8 cellular contexts compared by ENCODE assay signal in the genomic region with DNA sequence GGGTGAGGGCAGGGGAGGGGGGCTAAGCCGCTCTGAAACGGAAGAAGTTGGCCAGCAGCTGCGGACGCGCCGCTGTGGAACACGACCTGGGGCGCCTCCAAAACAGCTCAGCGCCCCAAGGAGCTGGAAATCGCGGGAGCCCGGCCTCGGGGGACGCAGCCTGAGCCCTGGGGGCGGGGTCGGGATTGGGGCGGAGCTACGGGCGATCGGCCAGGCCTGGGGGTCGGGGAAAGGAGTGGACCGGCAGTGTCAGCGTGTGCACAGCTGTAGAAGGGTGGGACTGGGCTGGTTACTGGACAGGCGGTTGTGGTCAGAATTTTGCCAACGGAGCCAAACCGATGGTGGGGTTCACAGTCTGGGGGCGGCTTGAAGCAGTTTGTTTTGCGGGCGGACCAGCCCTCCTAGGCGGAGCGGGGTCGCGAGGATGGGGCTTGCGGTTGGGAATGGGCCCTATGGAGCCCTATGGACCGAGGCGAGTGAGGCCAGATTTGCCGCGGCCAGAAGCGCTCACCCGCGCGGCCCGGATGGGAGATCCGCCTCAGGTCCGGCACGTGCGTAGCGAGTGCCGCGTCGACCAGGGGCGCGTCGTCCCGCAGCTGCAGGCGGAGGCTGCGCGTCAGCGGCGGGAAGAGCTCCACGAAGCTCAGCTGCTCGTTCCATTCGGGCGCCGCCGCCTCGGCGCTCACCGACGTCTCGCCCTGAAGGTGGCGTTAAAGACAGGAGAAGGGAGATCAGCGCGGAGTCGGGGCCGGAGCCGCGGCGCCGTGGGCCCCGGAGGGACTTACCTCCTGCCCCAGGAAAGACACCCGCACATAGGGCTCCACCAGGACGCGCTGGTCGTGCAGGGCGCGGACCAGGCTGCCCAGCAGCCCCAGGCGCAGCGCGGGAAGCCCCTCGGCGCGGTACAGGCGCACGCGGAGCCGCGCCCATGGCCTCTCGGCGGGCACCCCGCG. TPM values are rescaled to one million over a fixed set of nuclear protein-coding genes. Genes with fewer than 3 reads are reported as not detected.
A peak's percentile ranks its signal among the peaks of the same experiment; 100 is the strongest.
DNase-seq lines count a peak whose midpoint lies in the region; ATAC-seq, FAIRE-seq and TF ChIP-seq lines count a peak whose summit lies in the region.

No MANE protein-coding gene starts in this region.

- intact Hi-C loops in left lung (cut with DNase I), result no loop called here

- H3K27ac ChIP-seq in left lung, result no peak overlapping the region

- no peaks in the 10 kb centered on the region for H3K9me3 Mint-ChIP-seq in chondrocyte (ENCODE audit: low read depth)

- TF ChIP-seq CTCF in chondrocyte (IDR thresholded peaks at IDR 0.05), result peak; percentile 75
- TF ChIP-seq CTCF in left lung (IDR thresholded peaks at IDR 0.05), result peak; percentile 30 to 47

- TF ChIP-seq POLR2A in GM12892 (IDR thresholded peaks at IDR 0.05; ENCODE audit: low read depth, low read length), result no peak

- H3K4me3 Mint-ChIP-seq in chondrocyte (ENCODE audit: unreplicated experiment), result peak overlapping the region; percentile 72

- DNase-seq in GM12892 (ENCODE audit: insufficient read length) (peak; percentile 67), NCI-H1694 (lab: John Stamatoyannopoulos, UW) (peak; percentile 15), chondrocyte (ENCODE audit: low spot score) (peak; percentile 88), left lung (peak; percentile 83 to 95)
- peak; percentile 64 to 67 for DNase-seq in activated CD4-positive, alpha-beta T cell treated with anti-CD3 and anti-CD28 coated beads for 24 hours (ENCODE audit: low read depth in 2 of 2)
- peak; percentile 76 to 82 for DNase-seq in stimulated activated CD4-positive, alpha-beta T cell treated with anti-CD3 and anti-CD28 coated beads, Interleukin-2, amount 100 ng/mL, for 24 hours

- H3K36me3 ChIP-seq in left lung, result no peaks in the 10 kb centered on the region

- H3K4me1 Mint-ChIP-seq in chondrocyte (ENCODE audit: low read depth), result peaks cover 10% of the 10 kb centered on the region

- H3K27me3 ChIP-seq in left lung, result peaks cover 10 to 33% of the 10 kb centered on the region in 2 donors

- peaks cover 10 to 20% of the 10 kb centered on the region in 2 donors for H3K4me1 ChIP-seq in left lung

- no peak overlapping the region for H3K27ac Mint-ChIP-seq in chondrocyte (ENCODE audit: unreplicated experiment)

- peak; percentile 67 for FAIRE-seq in GM12892 (lab: Jason Lieb, UNC)

- H3K36me3 Mint-ChIP-seq in chondrocyte (ENCODE audit: low read depth), result no peaks in the 10 kb centered on the region

- ATAC-seq in left lung, result peak; percentile 87
- no peak for ATAC-seq in HG02852 (IDR thresholded peaks at IDR 0.05; ENCODE audit: unreplicated experiment)
- ATAC-seq in GM21717 (IDR thresholded peaks at IDR 0.05; ENCODE audit: unreplicated experiment), result no peak

- no peaks in the 10 kb centered on the region for H3K9me3 ChIP-seq in left lung

- H3K4me3 ChIP-seq in left lung, result peak overlapping the region; percentile 13 to 37

- peaks cover 7% of the 10 kb centered on the region for H3K27me3 Mint-ChIP-seq in chondrocyte (ENCODE audit: low read depth)

RNA-seq across cellular contexts. Expression of gene SPAG4, which starts 14.3 kb away (rescaled TPM):
- polyA plus RNA-seq in GM12892 (2012; ENCODE audit: missing spikeins), result 13.6 TPM
- total RNA-seq in chondrocyte, result 1.9 to 8.8 TPM (median 8.6 TPM) in 3 replicates
- total RNA-seq in left lung, result 1 to 10 TPM; 3.1 to 3.5 TPM

RNA-seq across cellular contexts. Expression of gene ERGIC3, which starts 59.4 kb away (rescaled TPM):
- polyA plus RNA-seq in GM12892 (2012; ENCODE audit: missing spikeins), result 169 TPM
- total RNA-seq in chondrocyte, result 203 to 278 TPM (median 208 TPM) in 3 replicates
- total RNA-seq in left lung, result 100 to 1,000 TPM; 197 to 225 TPM

Comparison
In these comparisons a context has a peak if more than half of its experiments do, and no peak if none do; other contexts are left out.
1. DNase-seq: peak in every context shown above with its lines; median percentile 89 in left lung; 88 in chondrocyte; 79 in stimulated activated CD4-positive, alpha-beta T cell treated with anti-CD3 and anti-CD28 coated beads, Interleukin-2, amount 100 ng/mL, for 24 hours; 67 in GM12892; 66 in activated CD4-positive, alpha-beta T cell treated with anti-CD3 and anti-CD28 coated beads for 24 hours; 15 in NCI-H1694.